24 cellular contexts compared by ENCODE assay signal in genomic region chr20:62512812-62513211, GRCh38. TPM values are rescaled to one million over a fixed set of nuclear protein-coding genes. Genes with fewer than 3 reads are reported as not detected.
"Had no signal": no experiment of that assay in that cellular context is flagged by ENCODE, and none has a peak within 500 bp of the region (broad histone marks: within the 10 kb centered on the region; RNA-seq: fewer than 3 reads in every experiment).

No MANE protein-coding gene starts in this region.

- H3K27ac ChIP-seq: esophagus muscularis mucosa, hepatocyte, neural progenitor cell, spleen, VCaP had no signal

- H2AFZ ChIP-seq: hepatocyte, neural progenitor cell had no signal

- H3K9me3 ChIP-seq: esophagus muscularis mucosa, spleen had no signal

- DNase-seq: activated CD4-positive, alpha-beta T cell treated with anti-CD3 and anti-CD28 coated beads, Interleukin-2, amount 50 U/mL, for 4 hours; activated effector memory CD4-positive, alpha-beta T cell treated with anti-CD3 and anti-CD28 coated beads, Interleukin-2, amount 50 U/mL, for 16 hours; activated naive CD4-positive, alpha-beta T cell treated with anti-CD3 and anti-CD28 coated beads, Interleukin-2, amount 50 U/mL, for 16 hours; activated T-cell treated with anti-CD3 and anti-CD28 coated beads, Interleukin-2, amount 50 U/mL, for 72 hours; dermis blood vessel endothelial cell; effector memory CD4-positive, alpha-beta T cell; left colon; spleen; stimulated activated naive B cell treated with anti-CD40 and anti-IgM and Interleukin-4, amounts not matched to agents 10 μg/mL and 1 μg/mL and 100 μg/mL, for 72 hours; SW 1271; T-helper 2 cell had no signal

- ATAC-seq: activated T-cell treated with anti-CD3 and anti-CD28 coated beads, Interleukin-2, amount 50 U/mL, for 72 hours; left colon; sciatic nerve; stimulated activated naive B cell treated with anti-CD40 and anti-IgM and Interleukin-4, amounts not matched to agents 10 μg/mL and 1 μg/mL and 100 μg/mL, for 72 hours had no signal

- H3K4me3 Mint-ChIP-seq: activated T-cell treated with anti-CD3 and anti-CD28 coated beads, Interleukin-2, amount 50 U/mL, for 72 hours; mesothelial cell of epicardium; neural progenitor cell; stimulated activated naive B cell treated with anti-CD40 and anti-IgM and Interleukin-4, amounts not matched to agents 10 μg/mL and 1 μg/mL and 100 μg/mL, for 72 hours had no signal

- H3K4me1 ChIP-seq: neural progenitor cell, spleen had no signal

- H3K79me2 ChIP-seq: hepatocyte had no signal

- H3K9ac ChIP-seq: neural progenitor cell had no signal

- H3K36me3 Mint-ChIP-seq: mesothelial cell of epicardium; neural progenitor cell; stimulated activated naive B cell treated with anti-CD40 and anti-IgM and Interleukin-4, amounts not matched to agents 10 μg/mL and 1 μg/mL and 100 μg/mL, for 72 hours had no signal

- H3K9me3 Mint-ChIP-seq: activated T-cell treated with anti-CD3 and anti-CD28 coated beads, Interleukin-2, amount 50 U/mL, for 72 hours; mesothelial cell of epicardium; neural progenitor cell; stimulated activated naive B cell treated with anti-CD40 and anti-IgM and Interleukin-4, amounts not matched to agents 10 μg/mL and 1 μg/mL and 100 μg/mL, for 72 hours had no signal

- H3K4me2 ChIP-seq: hepatocyte, neural progenitor cell had no signal

- FAIRE-seq: astrocyte, bronchial epithelial cell, endothelial cell of umbilical vein, islet of Langerhans had no signal

- H3K4me3 ChIP-seq: esophagus muscularis mucosa, hepatocyte, lung, neural progenitor cell, spleen had no signal

- H3K36me3 ChIP-seq: esophagus muscularis mucosa, neural progenitor cell, spleen had no signal

- H3K27me3 ChIP-seq: hepatocyte, neural progenitor cell had no signal

- H3K27ac Mint-ChIP-seq: activated T-cell treated with anti-CD3 and anti-CD28 coated beads, Interleukin-2, amount 50 U/mL, for 72 hours; mesothelial cell of epicardium; neural progenitor cell; stimulated activated naive B cell treated with anti-CD40 and anti-IgM and Interleukin-4, amounts not matched to agents 10 μg/mL and 1 μg/mL and 100 μg/mL, for 72 hours had no signal

RNA-seq across cellular contexts. Expression of gene GATA5, which starts 37.0 kb away (rescaled TPM):
- total RNA-seq: activated CD8-positive, alpha-beta memory T cell treated with anti-CD3 and anti-CD28 coated beads for 36 hours; activated T-cell treated with anti-CD3 and anti-CD28 coated beads, Interleukin-2, amount 50 U/mL, for 72 hours; astrocyte; bronchial epithelial cell; dermis blood vessel endothelial cell; endothelial cell of umbilical vein; left colon; osteocyte had no signal
- polyA plus RNA-seq: endothelial cell of umbilical vein had no signal
